In genomic region chr22:27632451-27633295, GRCh38 we compare ENCODE assay signal across 14 cellular contexts.
A peak's percentile ranks its signal among the peaks of the same experiment; 100 is the strongest.
DNase-seq lines count a peak whose midpoint lies in the region; TF ChIP-seq lines count a peak whose summit lies in the region.
"Had no signal": no experiment of that assay in that cellular context is flagged by ENCODE, and none has a peak within 500 bp of the region (broad histone marks: within the 10 kb centered on the region; RNA-seq: fewer than 3 reads in every experiment).

No MANE protein-coding gene starts in this region.

- H3K27ac Mint-ChIP-seq in nephron progenitor cell = no peak overlapping the region

- H3K4me3 ChIP-seq in fibroblast of villous mesenchyme (ENCODE audit: low read depth, low read length) (no peak overlapping the region), H7 (ENCODE audit: insufficient read depth, low read depth, low read length) (no peak overlapping the region)
- H3K4me3 ChIP-seq: ovary, SK-N-MC had no signal

- H3K9me3 Mint-ChIP-seq in nephron progenitor cell = peaks cover 17% of the 10 kb centered on the region

- H3K27me3 ChIP-seq in H7 (ENCODE audit: control insufficient read depth, insufficient read depth, low read length) = no peaks in the 10 kb centered on the region
- H3K27me3 ChIP-seq: ovary had no signal

- H3K4me1 Mint-ChIP-seq in nephron progenitor cell = peaks cover 36% of the 10 kb centered on the region

- DNase-seq in HuH-7 (ENCODE audit: low spot score) = peak; percentile 89
- DNase-seq in NCI-H69 (lab: John Stamatoyannopoulos, UW) = peak; percentile 25
- peak; percentile 25 for DNase-seq in fibroblast of villous mesenchyme (ENCODE audit: low read depth)
- peak; percentile 74 for DNase-seq in nephron progenitor cell
- no peak for DNase-seq in dermis blood vessel endothelial cell
- no peak for DNase-seq in H7
- DNase-seq in activated T-cell treated with anti-CD3 and anti-CD28 coated beads, Interleukin-2, amount 50 U/mL, for 1 hour = no peak
- DNase-seq in AG08395 (ENCODE audit: low spot score) = no peak
- DNase-seq: activated gamma-delta T cell treated with Interleukin-2 at 50 U/mL for 16 hours; DMS153; NCI-H2081; stimulated activated CD4-positive, alpha-beta T cell treated with anti-CD3 and anti-CD28 coated beads, Interleukin-12 subunit alpha, Interleukin-12 subunit beta, amount 100 ng/mL, for 4 hours had no signal

- no peak overlapping the region for H3K4me3 Mint-ChIP-seq in nephron progenitor cell

- peaks cover 49% of the 10 kb centered on the region for H3K27me3 Mint-ChIP-seq in nephron progenitor cell (ENCODE audit: low read depth, poor library complexity)

- no peak for TF ChIP-seq CTCF in fibroblast of villous mesenchyme (IDR thresholded peaks at IDR 0.05; ENCODE audit: insufficient read depth, low read depth, low read length)
- TF ChIP-seq CTCF in nephron progenitor cell (IDR thresholded peaks at IDR 0.05) = no peak

- no peaks in the 10 kb centered on the region for H3K36me3 ChIP-seq in H7 (replicated peaks; ENCODE audit: control insufficient read depth, insufficient read depth, low read length)
- H3K36me3 ChIP-seq: ovary had no signal

- peaks cover 5% of the 10 kb centered on the region for H3K36me3 Mint-ChIP-seq in nephron progenitor cell (ENCODE audit: low read depth)

Comparison
In these comparisons a context has a peak if more than half of its experiments do, and no peak if none do; other contexts are left out.
1. DNase-seq: peak in HuH-7 (single experiment), NCI-H69 (single experiment), fibroblast of villous mesenchyme (single experiment) and nephron progenitor cell (single experiment); none in dermis blood vessel endothelial cell (single experiment), H7 (single experiment), activated T-cell treated with anti-CD3 and anti-CD28 coated beads, Interleukin-2, amount 50 U/mL, for 1 hour (single experiment) and AG08395 (single experiment).